ENCODE assay signal across 19 cellular contexts in genomic region chr3:11349466-11349865, GRCh38.
"Had no signal": no experiment of that assay in that cellular context is flagged by ENCODE, and none has a peak within 500 bp of the region (broad histone marks: within the 10 kb centered on the region; RNA-seq: fewer than 3 reads in every experiment).

No MANE protein-coding gene starts in this region.

- H3K27me3 ChIP-seq: right atrium auricular region, thyroid gland had no signal

- H3K4me1 Mint-ChIP-seq: activated naive CD8-positive, alpha-beta T cell treated with anti-CD3 and anti-CD28 coated beads for 36 hours; activated T-helper 17 cell treated with anti-CD3 and anti-CD28 coated beads, Interleukin-2, amount 50 U/mL, for 72 hours had no signal

- ATAC-seq: activated T-helper 17 cell treated with anti-CD3 and anti-CD28 coated beads, Interleukin-2, amount 50 U/mL, for 72 hours; left lobe of liver; mucosa of descending colon; stimulated activated naive CD8-positive, alpha-beta T cell treated with anti-CD3 and anti-CD28 coated beads, Interleukin-15, Interleukin-2, amounts not matched to agents 100 U/mL and 50 U/mL, for 24 hours had no signal

- H3K4me3 Mint-ChIP-seq: activated naive CD8-positive, alpha-beta T cell treated with anti-CD3 and anti-CD28 coated beads for 36 hours; activated T-cell treated with anti-CD3 and anti-CD28 coated beads, Interleukin-2, amount 50 U/mL, for 24 hours; activated T-helper 17 cell treated with anti-CD3 and anti-CD28 coated beads, Interleukin-2, amount 50 U/mL, for 72 hours had no signal

- H3K4me1 ChIP-seq: lower lobe of right lung, prostate gland, thyroid gland had no signal

- H3K4me3 ChIP-seq: lower lobe of right lung, mucosa of descending colon, prostate gland, right atrium auricular region, thyroid gland had no signal

- DNase-seq: activated CD8-positive, alpha-beta memory T cell treated with anti-CD3 and anti-CD28 coated beads, Interleukin-2, amount 50 U/mL, for 4 hours; activated naive CD4-positive, alpha-beta T cell treated with Interleukin-2 at 50 U/mL for 16 hours; activated naive CD8-positive, alpha-beta T cell treated with anti-CD3 and anti-CD28 coated beads for 36 hours; activated T-cell treated with anti-CD3 and anti-CD28 coated beads, Interleukin-2, amount 50 U/mL, for 24 hours; amygdala; cerebellar nuclear complex; lower lobe of right lung; mesendoderm; mucosa of descending colon; occipital lobe; stimulated activated CD4-positive, alpha-beta T cell treated with anti-CD3 and anti-CD28 coated beads, Interleukin-4, amount 100 ng/mL, for 4 hours; stimulated activated naive CD8-positive, alpha-beta T cell treated with anti-CD3 and anti-CD28 coated beads, Interleukin-15, Interleukin-2, amounts not matched to agents 100 U/mL and 50 U/mL, for 24 hours; substantia nigra; T-helper 1 cell; thyroid gland had no signal

- H3K9me3 ChIP-seq: lower lobe of right lung, mucosa of descending colon, prostate gland, right atrium auricular region, thyroid gland had no signal

- H3K27me3 Mint-ChIP-seq: activated naive CD8-positive, alpha-beta T cell treated with anti-CD3 and anti-CD28 coated beads for 36 hours; activated T-cell treated with anti-CD3 and anti-CD28 coated beads, Interleukin-2, amount 50 U/mL, for 24 hours; activated T-helper 17 cell treated with anti-CD3 and anti-CD28 coated beads, Interleukin-2, amount 50 U/mL, for 72 hours had no signal

- H3K27ac ChIP-seq: lower lobe of right lung, prostate gland, right atrium auricular region, thyroid gland had no signal

- H3K36me3 ChIP-seq: prostate gland had no signal

- H3K27ac Mint-ChIP-seq: activated naive CD8-positive, alpha-beta T cell treated with anti-CD3 and anti-CD28 coated beads for 36 hours; activated T-cell treated with anti-CD3 and anti-CD28 coated beads, Interleukin-2, amount 50 U/mL, for 24 hours; activated T-helper 17 cell treated with anti-CD3 and anti-CD28 coated beads, Interleukin-2, amount 50 U/mL, for 72 hours had no signal

- H3K9me3 Mint-ChIP-seq: activated naive CD8-positive, alpha-beta T cell treated with anti-CD3 and anti-CD28 coated beads for 36 hours; activated T-helper 17 cell treated with anti-CD3 and anti-CD28 coated beads, Interleukin-2, amount 50 U/mL, for 72 hours had no signal
